ENCODE assay signal across 27 cellular contexts in the genomic region with DNA sequence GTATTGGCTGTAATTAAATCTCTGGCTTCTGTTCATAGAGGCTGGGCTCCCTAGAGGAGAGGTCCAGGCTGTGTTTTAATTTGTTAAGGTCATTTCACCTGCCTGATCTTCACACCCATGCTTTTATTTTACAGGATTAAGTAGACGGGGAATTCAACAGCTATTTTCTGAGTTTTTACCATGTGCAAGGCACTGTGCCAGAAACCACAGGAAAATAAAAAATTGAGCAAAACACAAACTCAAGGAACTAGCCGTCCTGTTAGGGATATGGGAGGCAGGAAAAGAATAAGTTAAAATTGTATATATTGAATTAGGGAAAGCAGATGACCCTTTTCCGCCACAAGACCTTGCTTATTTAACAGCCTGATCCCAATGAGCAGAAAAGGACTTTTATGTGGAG. TPM values are rescaled to one million over a fixed set of nuclear protein-coding genes. Genes with fewer than 3 reads are reported as not detected.
A peak's percentile ranks its signal among the peaks of the same experiment; 100 is the strongest.
DNase-seq lines count a peak whose midpoint lies in the region; ATAC-seq, FAIRE-seq and TF ChIP-seq lines count a peak whose summit lies in the region.
"Had no signal": no experiment of that assay in that cellular context is flagged by ENCODE, and none has a peak within 500 bp of the region (broad histone marks: within the 10 kb centered on the region; RNA-seq: fewer than 3 reads in every experiment).

No MANE protein-coding gene starts in this region.

- TF ChIP-seq CTCF in AG10803 (conservative IDR thresholded peaks at IDR 0.05; ENCODE audit: low read length) (no peak), fibroblast of mammary gland (conservative IDR thresholded peaks at IDR 0.05; ENCODE audit: control insufficient read depth, insufficient read depth, low read depth, low read length) (no peak), retinal pigment epithelial cell (conservative IDR thresholded peaks at IDR 0.05; ENCODE audit: low read depth, low read length) (no peak), testis (IDR thresholded peaks at IDR 0.05) (no peak)

- H3K27ac ChIP-seq in small intestine (ENCODE audit: low read depth in 1 of 2, low read length in 1 of 2) (no peak overlapping the region), testis (no peak overlapping the region)

- no peaks in the 10 kb centered on the region for H3K4me1 ChIP-seq in small intestine (ENCODE audit: control insufficient read depth in 2 of 2, insufficient read depth in 1 of 2, low read depth in 1 of 2, low read length in 1 of 2)
- no peaks in the 10 kb centered on the region for H3K4me1 ChIP-seq in testis
- H3K4me1 ChIP-seq: BE2C had no signal

- intact Hi-C loops in testis (cut with DNase I; ENCODE audit: low total_unique reads), result no loop called here

- DNase-seq in AG10803 (ENCODE audit: low read depth) (peak; percentile 54), astrocyte of the hippocampus (ENCODE audit: low read depth, low spot score) (peak; percentile 59), fibroblast of mammary gland (ENCODE audit: low read depth) (peak; percentile 55), retinal pigment epithelial cell (ENCODE audit: low read depth) (peak; percentile 41), inferior parietal cortex (ENCODE audit: extremely low spot score) (no peak), small intestine (no peak), testis (no peak)
- DNase-seq: 8988T; BE2C; C1 segment of cervical spinal cord; CD4-positive, CD25-positive, alpha-beta regulatory T cell; CD8-positive, alpha-beta memory T cell; COR-L47; DMS 273 treated with DMSO at 0.1 percent for 48 hours; DMS53; DND-41; EL; HCEC 1CT; HFFc6 had no signal

- no peaks in the 10 kb centered on the region for H3K36me3 ChIP-seq in small intestine (ENCODE audit: control insufficient read depth in 2 of 2, insufficient read depth in 2 of 2, low read length in 2 of 2)
- H3K36me3 ChIP-seq in testis (ENCODE audit: low read depth, missing control alignments), result no peaks in the 10 kb centered on the region
- H3K36me3 ChIP-seq: BE2C had no signal

- no peaks in the 10 kb centered on the region for H3K27me3 ChIP-seq in small intestine (ENCODE audit: control insufficient read depth in 2 of 2, insufficient read depth in 2 of 2, low read length in 2 of 2)
- no peaks in the 10 kb centered on the region for H3K27me3 ChIP-seq in testis
- H3K27me3 ChIP-seq: BE2C had no signal

- no peak for FAIRE-seq in small intestine (lab: Jason Lieb, UNC)
- FAIRE-seq: GM12878, GM19239, H54 had no signal

- H3K9me3 ChIP-seq in small intestine (ENCODE audit: control insufficient read depth, low read depth), result no peaks in the 10 kb centered on the region
- no peaks in the 10 kb centered on the region for H3K9me3 ChIP-seq in testis
- H3K9me3 ChIP-seq: BE2C had no signal

- no peak for ATAC-seq in GM19035 (IDR thresholded peaks at IDR 0.05; ENCODE audit: unreplicated experiment)
- ATAC-seq: GM12878, GM23338 had no signal

- 54 to 72% (median 59%) methylated on average over 3 of the region's 3 CpGs for WGBS in small intestine, 3 donors
- 38 to 52% methylated on average over 3 of the region's 3 CpGs for WGBS in testis, 2 donors

- no peak for TF ChIP-seq POLR2A in testis (IDR thresholded peaks at IDR 0.05)

- H3K4me3 ChIP-seq in AG10803 (ENCODE audit: low read length) (no peak overlapping the region), fibroblast of mammary gland (ENCODE audit: control insufficient read depth, low read depth, low read length) (no peak overlapping the region), retinal pigment epithelial cell (ENCODE audit: low read length) (no peak overlapping the region), small intestine (ENCODE audit: low read depth in 1 of 2, low read length in 2 of 2) (no peak overlapping the region), testis (no peak overlapping the region)
- H3K4me3 ChIP-seq: GM12878, GM23338 had no signal

RNA-seq across cellular contexts. Expression of a gene that starts 29.1 kb away (rescaled TPM):
- polyA plus RNA-seq in small intestine, result under 1 TPM in 1 of 3 donors, not detected in 2; 0.25 TPM
- total RNA-seq in testis, result 1 to 10 TPM; 5.8 to 5.9 TPM
- 3.9 TPM for polyA plus RNA-seq in testis (ENCODE audit: insufficient read depth, low read depth, low replicate concordance)
- total RNA-seq: A673; CD8-positive, alpha-beta memory T cell; G401; GM12878; HT-29 had no signal

Comparison
In these comparisons a context has a peak if more than half of its experiments do, and no peak if none do; other contexts are left out.
1. DNase-seq: peak in AG10803 (single experiment), astrocyte of the hippocampus (single experiment), fibroblast of mammary gland (single experiment) and retinal pigment epithelial cell (single experiment); none in inferior parietal cortex (single experiment), small intestine (single experiment) and testis (single experiment).